Comparison of ENCODE assay signal across 8 cellular contexts in genomic region chrY:7273587-7274203, GRCh38.
DNase-seq lines count a peak whose midpoint lies in the region; ATAC-seq, FAIRE-seq and TF ChIP-seq lines count a peak whose summit lies in the region.

No MANE protein-coding gene starts in this region.

- no peaks in the 10 kb centered on the region for H3K9me3 ChIP-seq in right atrium auricular region
- no peaks in the 10 kb centered on the region for H3K9me3 ChIP-seq in naive thymus-derived CD4-positive, alpha-beta T cell (ENCODE audit: control insufficient read depth in 2 of 3, low read length in 3 of 3)

- peak; percentile 90 for ATAC-seq in Right ventricle myocardium superior (ENCODE audit: poor library complexity)
- peak; percentile 93 for ATAC-seq in naive thymus-derived CD4-positive, alpha-beta T cell
- ATAC-seq in GM21825 (IDR thresholded peaks at IDR 0.05; ENCODE audit: unreplicated experiment): no peak

- H3K27ac ChIP-seq in right atrium auricular region: no peak overlapping the region
- H3K27ac ChIP-seq in naive thymus-derived CD4-positive, alpha-beta T cell (ENCODE audit: low read depth, low read length): peak overlapping the region; percentile 73

- peak overlapping the region in 5 of 10 donors; percentile 93 to 99 (median 94) for H3K4me3 Mint-ChIP-seq in naive thymus-derived CD4-positive, alpha-beta T cell

- CTCF ChIA-PET in naive thymus-derived CD4-positive, alpha-beta T cell (lab: Charles Lee): interaction anchor here (0.6 to 1.5 kb wide), 7 partner anchors 17 to 173 kb away, joined by 3 to 9 read pairs (median 3); no protein-coding TSS in a partner anchor

- POLR2A ChIA-PET in naive thymus-derived CD4-positive, alpha-beta T cell (lab: Charles Lee): interaction anchor here (1.0 to 2.0 kb wide), 7 partner anchors 9 to 146 kb away, joined by 4 to 12 read pairs (median 9); no protein-coding TSS in a partner anchor

- H3K4me1 Mint-ChIP-seq in naive thymus-derived CD4-positive, alpha-beta T cell: peaks cover 0 to 31% (median 18%) of the 10 kb centered on the region in 7 donors

- FAIRE-seq in bronchial epithelial cell (lab: Jason Lieb, UNC): no peak

- H3K27me3 ChIP-seq in right atrium auricular region (no peaks in the 10 kb centered on the region), bronchial epithelial cell (ENCODE audit: control insufficient read depth, insufficient read depth, low read length) (no peaks in the 10 kb centered on the region)
- H3K27me3 ChIP-seq in naive thymus-derived CD4-positive, alpha-beta T cell (ENCODE audit: control insufficient read depth in 2 of 2, insufficient read depth in 2 of 2, low read length in 2 of 2): no peaks in the 10 kb centered on the region

- H3K27me3 Mint-ChIP-seq in naive thymus-derived CD4-positive, alpha-beta T cell: no peaks in the 10 kb centered on the region

- H3K4me3 ChIP-seq in right atrium auricular region (no peak overlapping the region), bronchial epithelial cell (ENCODE audit: low read depth, low read length) (peak overlapping the region; percentile 53)
- H3K4me3 ChIP-seq in naive thymus-derived CD4-positive, alpha-beta T cell (ENCODE audit: low read length): peak overlapping the region; percentile 85

- H3K36me3 ChIP-seq in right atrium auricular region (no peaks in the 10 kb centered on the region), bronchial epithelial cell (ENCODE audit: control insufficient read depth, insufficient read depth, low read length) (no peaks in the 10 kb centered on the region)
- no peaks in the 10 kb centered on the region for H3K36me3 ChIP-seq in naive thymus-derived CD4-positive, alpha-beta T cell (ENCODE audit: control insufficient read depth in 2 of 3, insufficient read depth in 3 of 3, low read length in 3 of 3)

- H3K36me3 Mint-ChIP-seq in naive thymus-derived CD4-positive, alpha-beta T cell: peaks cover 0 to 21% (median 0%) of the 10 kb centered on the region in 5 donors

- intact Hi-C loops in Right ventricle myocardium superior (cut with DNase I): no loop called here
- intact Hi-C loops in naive thymus-derived CD4-positive, alpha-beta T cell (cut with micrococcal nuclease): loop anchor here (1.0 to 10.0 kb wide), 8 partner anchors 10 to 309 kb away; no protein-coding TSS in a partner anchor

- no peaks in the 10 kb centered on the region for H3K9me3 Mint-ChIP-seq in naive thymus-derived CD4-positive, alpha-beta T cell

- no peak for TF ChIP-seq CTCF in right atrium auricular region (IDR thresholded peaks at IDR 0.05)
- no peak for TF ChIP-seq CTCF in bronchial epithelial cell (IDR thresholded peaks at IDR 0.05; ENCODE audit: insufficient read depth, low read length, severe bottlenecking)

- H3K27ac Mint-ChIP-seq in naive thymus-derived CD4-positive, alpha-beta T cell: peak overlapping the region in 5 of 9 donors; percentile 86 to 98 (median 96)

- no peaks in the 10 kb centered on the region for H3K4me1 ChIP-seq in right atrium auricular region
- peaks cover 6 to 12% of the 10 kb centered on the region in 2 donors for H3K4me1 ChIP-seq in naive thymus-derived CD4-positive, alpha-beta T cell (ENCODE audit: control insufficient read depth in 2 of 2, insufficient read depth in 2 of 2, low read length in 2 of 2)

- DNase-seq in Right ventricle myocardium superior (peak; percentile 84), right atrium auricular region (ENCODE audit: low spot score) (no peak), bronchial epithelial cell (ENCODE audit: low read depth) (no peak), AG08395 (ENCODE audit: low spot score) (no peak)
- DNase-seq in NK-92 treated with Interleukin-12 subunit alpha and Interleukin-12 subunit beta, amount 100 ng/mL, for 24 hours (lab: John Stamatoyannopoulos, UW): peak; percentile 80
- peak in 4 of 9 donors; percentile 76 to 93 (median 87) for DNase-seq in naive thymus-derived CD4-positive, alpha-beta T cell
- no peak for DNase-seq in effector CD4-positive, alpha-beta T cell

Comparison
In these comparisons a context has a peak if more than half of its experiments do, and no peak if none do; other contexts are left out.
1. DNase-seq: peak in Right ventricle myocardium superior (single experiment) and NK-92 treated with Interleukin-12 subunit alpha and Interleukin-12 subunit beta, amount 100 ng/mL, for 24 hours (single experiment); none in right atrium auricular region (single experiment), bronchial epithelial cell (single experiment), AG08395 (single experiment) and effector CD4-positive, alpha-beta T cell (single experiment).
2. H3K4me3 ChIP-seq: peak in bronchial epithelial cell (single experiment) and naive thymus-derived CD4-positive, alpha-beta T cell (single experiment); none in right atrium auricular region (0 of 2).